8 cellular contexts compared by ENCODE assay signal in genomic region chr15:71114887-71115566, GRCh38. TPM values are rescaled to one million over a fixed set of nuclear protein-coding genes. Genes with fewer than 3 reads are reported as not detected.
DNase-seq lines count a peak whose midpoint lies in the region; ATAC-seq, FAIRE-seq and TF ChIP-seq lines count a peak whose summit lies in the region.

TSS of gene THSD4 (plus strand) at chr15:71115471.

- H3K4me3 ChIP-seq in brain microvascular endothelial cell (ENCODE audit: low read depth, low read length): peak within 1 kb of the TSS; percentile 74
- H3K4me3 ChIP-seq in iPS-15b (ENCODE audit: low read depth, low read length): peak within 1 kb of the TSS; percentile 78
- peak within 1 kb of the TSS; percentile 51 to 76 for H3K4me3 ChIP-seq in small intestine (ENCODE audit: low read depth in 1 of 2, low read length in 2 of 2)

- H3K4me1 ChIP-seq in iPS-15b (ENCODE audit: control insufficient read depth, insufficient read depth, low read length) (peaks cover 7% of the 10 kb centered on the region), small intestine (ENCODE audit: control insufficient read depth in 2 of 2, insufficient read depth in 1 of 2, low read depth in 1 of 2, low read length in 1 of 2) (peaks cover 0 to 3% of the 10 kb centered on the region in 2 donors)

- peak; percentile 69 for ATAC-seq in GM21737 (IDR thresholded peaks at IDR 0.05; ENCODE audit: unreplicated experiment)

- WGBS in small intestine, 3 donors: 9 to 15% (median 12%) methylated on average over 36 to 52 of the region's 52 CpGs

- H3K9ac ChIP-seq in iPS-15b (ENCODE audit: low read depth, low read length): peak within 1 kb of the TSS; percentile 50

- H3K27ac ChIP-seq in brain microvascular endothelial cell: peak within 1 kb of the TSS; percentile 78
- peak within 1 kb of the TSS; percentile 62 to 79 for H3K27ac ChIP-seq in small intestine (ENCODE audit: low read depth in 1 of 2, low read length in 1 of 2)

- DNase-seq in D721Med (ENCODE audit: insufficient read length, low spot score): peak; percentile 88
- DNase-seq in LoVo (ENCODE audit: low spot score): peak; percentile 83
- DNase-seq in T-helper 2 cell: peak in 4 of 5 experiments; percentile 18 to 68 (median 42)
- DNase-seq in brain microvascular endothelial cell: peak; percentile 62
- peak; percentile 68 for DNase-seq in small intestine
- no peak for DNase-seq in effector CD8-positive, alpha-beta T cell (lab: John Stamatoyannopoulos, UW)

- in situ Hi-C loops in brain microvascular endothelial cell (cut with HindIII; ENCODE audit: low pct_ligation_motif_present, low sequenced_read_pairs): loop anchor here (25.0 kb wide), 1 partner anchor 322 kb away; no protein-coding TSS in a partner anchor

- H3K36me3 ChIP-seq in brain microvascular endothelial cell (replicated peaks) (no peaks in the 10 kb centered on the region), iPS-15b (ENCODE audit: control insufficient read depth, insufficient read depth, low read length) (no peaks in the 10 kb centered on the region), small intestine (ENCODE audit: control insufficient read depth in 2 of 2, insufficient read depth in 2 of 2, low read length in 2 of 2) (no peaks in the 10 kb centered on the region)

- H3K27me3 ChIP-seq in brain microvascular endothelial cell (replicated peaks): no peaks in the 10 kb centered on the region
- peaks cover 24% of the 10 kb centered on the region for H3K27me3 ChIP-seq in iPS-15b (ENCODE audit: control insufficient read depth, insufficient read depth, low read length)
- H3K27me3 ChIP-seq in small intestine (ENCODE audit: control insufficient read depth in 2 of 2, insufficient read depth in 2 of 2, low read length in 2 of 2): peaks cover 0 to 2% of the 10 kb centered on the region in 2 donors

- TF ChIP-seq CTCF in D721Med (IDR thresholded peaks at IDR 0.05; ENCODE audit: insufficient read depth, missing control alignments) (peak; percentile 56), brain microvascular endothelial cell (IDR thresholded peaks at IDR 0.05; ENCODE audit: low read depth, low read length, missing control alignments) (peak; percentile 97)

- H3K9me3 ChIP-seq in iPS-15b (ENCODE audit: control insufficient read depth, insufficient read depth, low read length) (no peaks in the 10 kb centered on the region), small intestine (ENCODE audit: control insufficient read depth, low read depth) (no peaks in the 10 kb centered on the region)

- no peak for FAIRE-seq in D721Med (lab: Jason Lieb, UNC)
- FAIRE-seq in small intestine (lab: Jason Lieb, UNC): no peak

RNA-seq across cellular contexts. Expression of gene THSD4, which starts in this region (rescaled TPM):
- polyA plus RNA-seq in small intestine: 10 to 100 TPM in 1 of 3 donors, 1 to 10 TPM in 2; 3.6 to 12.1 (median 7.3) TPM
